21 cellular contexts compared by ENCODE assay signal in the genomic region with DNA sequence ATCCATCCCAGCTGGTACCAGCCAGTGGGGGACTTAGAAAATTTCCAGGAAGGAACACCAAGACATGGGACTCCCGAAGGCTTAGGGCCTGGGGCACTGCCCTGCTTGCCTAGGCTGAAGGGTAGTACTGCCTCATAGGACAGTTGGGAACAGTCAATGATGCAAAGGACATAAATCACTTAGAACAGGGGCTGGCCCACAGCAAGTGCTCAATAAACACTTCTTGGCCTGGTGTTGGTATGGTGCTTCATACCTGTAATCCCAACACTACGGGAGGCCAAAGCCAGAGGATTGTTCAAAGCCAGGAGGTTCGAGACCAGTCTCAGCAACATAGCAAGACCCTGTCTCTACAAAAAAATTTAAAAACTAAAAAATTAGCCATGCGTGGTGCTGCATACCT. TPM values are rescaled to one million over a fixed set of nuclear protein-coding genes. Genes with fewer than 3 reads are reported as not detected.
"Had no signal": no experiment of that assay in that cellular context is flagged by ENCODE, and none has a peak within 500 bp of the region (broad histone marks: within the 10 kb centered on the region; RNA-seq: fewer than 3 reads in every experiment).

No MANE protein-coding gene starts in this region.

- H3K36me3 ChIP-seq: breast epithelium had no signal

- H3K4me3 Mint-ChIP-seq: activated B cell treated with CpG ODN at 0.5 μM for 24 hours; activated naive CD8-positive, alpha-beta T cell; activated T-cell treated with anti-CD3 and anti-CD28 coated beads, Interleukin-2, amount 50 U/mL, for 4 hours; dendritic cell treated with granulocyte-macrophage colony-stimulating factor and Interleukin-4, amounts not matched to agents 40 ng/mL and 50 ng/mL, for 4 days had no signal

- H3K27ac ChIP-seq: breast epithelium, lower lobe of right lung, neutrophil, right atrium auricular region had no signal

- H3K4me3 ChIP-seq: breast epithelium, heart left ventricle, lower lobe of right lung, right atrium auricular region, skin epidermis had no signal

- H3K27me3 ChIP-seq: breast epithelium, heart left ventricle, neutrophil, right atrium auricular region, transverse colon had no signal

- H3K27ac Mint-ChIP-seq: activated B cell treated with CpG ODN at 0.5 μM for 24 hours; activated naive CD8-positive, alpha-beta T cell; dendritic cell treated with granulocyte-macrophage colony-stimulating factor and Interleukin-4, amounts not matched to agents 40 ng/mL and 50 ng/mL, for 4 days had no signal

- H3K36me3 Mint-ChIP-seq: activated naive CD8-positive, alpha-beta T cell had no signal

- ATAC-seq: activated T-cell treated with anti-CD3 and anti-CD28 coated beads, Interleukin-2, amount 50 U/mL, for 4 hours; heart left ventricle; left colon; lower lobe of right lung had no signal

- H3K9me3 Mint-ChIP-seq: activated B cell treated with CpG ODN at 0.5 μM for 24 hours; activated T-cell treated with anti-CD3 and anti-CD28 coated beads, Interleukin-2, amount 50 U/mL, for 4 hours; dendritic cell treated with granulocyte-macrophage colony-stimulating factor and Interleukin-4, amounts not matched to agents 40 ng/mL and 50 ng/mL, for 4 days had no signal

- H3K27me3 Mint-ChIP-seq: activated B cell treated with CpG ODN at 0.5 μM for 24 hours; activated naive CD8-positive, alpha-beta T cell; dendritic cell treated with granulocyte-macrophage colony-stimulating factor and Interleukin-4, amounts not matched to agents 40 ng/mL and 50 ng/mL, for 4 days had no signal

- DNase-seq: activated B cell treated with CpG ODN at 0.5 μM for 24 hours; activated effector memory CD4-positive, alpha-beta T cell treated with anti-CD3 and anti-CD28 coated beads, Interleukin-2, amount 50 U/mL, for 16 hours; activated T-cell treated with anti-CD3 and anti-CD28 coated beads, Interleukin-2, amount 50 U/mL, for 4 hours; aorta; heart left ventricle; left colon; lower lobe of right lung; stimulated activated CD4-positive, alpha-beta T cell treated with anti-CD3 and anti-CD28 coated beads, Interleukin-15, amount 100 ng/mL, for 24 hours; stimulated activated CD4-positive, alpha-beta T cell treated with anti-CD3 and anti-CD28 coated beads, Interleukin-4, amount 100 ng/mL, for 1 hour; stimulated activated naive CD4-positive, alpha-beta T cell treated with Interleukin-2 at 50 U/mL for 16 hours; substantia nigra; transverse colon had no signal

- H3K9me3 ChIP-seq: breast epithelium, heart left ventricle, lower lobe of right lung, neutrophil, right atrium auricular region, transverse colon had no signal

RNA-seq across cellular contexts. Expression of a gene that starts 19.9 kb away (rescaled TPM):
- total RNA-seq: activated B cell treated with CpG ODN at 0.5 μM for 24 hours; epithelial cell of proximal tubule; posterior vena cava; T-helper 2 cell treated with Interferon-gamma antibody and Interleukin-4, amounts not matched to agents 100 ng/mL and 5 ng/mL, for 36 hours; transverse colon had no signal
